Comparison of ENCODE assay signal across 16 cellular contexts in the genomic region with DNA sequence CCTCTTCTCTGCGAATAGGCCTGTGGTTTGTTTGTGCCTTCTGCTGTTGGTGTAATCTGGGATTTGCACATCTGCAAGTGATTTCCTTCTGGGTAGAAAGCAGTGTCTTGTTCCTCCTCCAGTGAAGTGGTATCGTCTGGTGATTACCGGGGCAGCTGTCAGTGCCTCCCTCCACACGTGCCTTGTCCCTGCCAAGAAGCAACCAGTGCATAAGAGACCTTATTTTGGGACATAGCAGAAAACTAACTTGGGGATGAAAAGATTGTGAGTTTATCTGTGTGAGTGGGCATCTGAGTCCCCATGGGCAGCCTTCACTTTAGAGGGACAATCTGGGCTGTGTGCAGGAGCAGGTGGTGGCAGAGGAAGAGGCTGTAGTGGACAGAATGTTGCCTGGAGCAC.
A peak's percentile ranks its signal among the peaks of the same experiment; 100 is the strongest.
DNase-seq lines count a peak whose midpoint lies in the region; TF ChIP-seq lines count a peak whose summit lies in the region.
"Had no signal": no experiment of that assay in that cellular context is flagged by ENCODE, and none has a peak within 500 bp of the region (broad histone marks: within the 10 kb centered on the region; RNA-seq: fewer than 3 reads in every experiment).

No MANE protein-coding gene starts in this region.

- H3K27ac ChIP-seq in temporal lobe (ENCODE audit: low read depth, low read length): peak overlapping the region; percentile 75
- H3K27ac ChIP-seq: A549, esophagus muscularis mucosa had no signal

- no peaks in the 10 kb centered on the region for H3K27me3 Mint-ChIP-seq in activated CD4-positive, alpha-beta T cell treated with anti-CD3 and anti-CD28 coated beads, Interleukin-2, amount 10 ng/mL, durations not matched to agents 24 days and 14 days
- peaks cover 2% of the 10 kb centered on the region; the same call in 1 of the 2 replicates for H3K27me3 Mint-ChIP-seq in HFFc6 (ENCODE audit: insufficient read depth)
- H3K27me3 Mint-ChIP-seq: dendritic cell treated with granulocyte-macrophage colony-stimulating factor and Interleukin-4, amounts not matched to agents 40 ng/mL and 50 ng/mL, for 4 days; memory B cell had no signal

- H3K4me3 Mint-ChIP-seq in activated CD4-positive, alpha-beta T cell treated with anti-CD3 and anti-CD28 coated beads, Interleukin-2, amount 10 ng/mL, durations not matched to agents 24 days and 14 days: no peak overlapping the region
- no peak overlapping the region for H3K4me3 Mint-ChIP-seq in HFFc6
- H3K4me3 Mint-ChIP-seq: activated T-cell treated with anti-CD3 and anti-CD28 coated beads, Interleukin-2, amount 50 U/mL, for 72 hours; dendritic cell treated with granulocyte-macrophage colony-stimulating factor and Interleukin-4, amounts not matched to agents 40 ng/mL and 50 ng/mL, for 4 days; memory B cell had no signal

- H3K27ac Mint-ChIP-seq in activated CD4-positive, alpha-beta T cell treated with anti-CD3 and anti-CD28 coated beads, Interleukin-2, amount 10 ng/mL, durations not matched to agents 24 days and 14 days: no peak overlapping the region
- H3K27ac Mint-ChIP-seq in HFFc6: no peak overlapping the region
- H3K27ac Mint-ChIP-seq: activated T-cell treated with anti-CD3 and anti-CD28 coated beads, Interleukin-2, amount 50 U/mL, for 72 hours; dendritic cell treated with granulocyte-macrophage colony-stimulating factor and Interleukin-4, amounts not matched to agents 40 ng/mL and 50 ng/mL, for 4 days; memory B cell had no signal

- peak; percentile 41 for DNase-seq in activated CD4-positive, alpha-beta T cell treated with anti-CD3 and anti-CD28 coated beads, Interleukin-2, amount 10 ng/mL, durations not matched to agents 24 days and 14 days
- DNase-seq in activated CD4-positive, alpha-beta T cell treated with anti-CD3 and anti-CD28 coated beads for 1 hour: no peak
- DNase-seq in NCI-H82 treated with DMSO at 0.1 percent for 48 hours (lab: John Stamatoyannopoulos, UW; ENCODE audit: unreplicated experiment): peak; percentile 4
- peak; percentile 11 to 60 for DNase-seq in foreskin fibroblast
- no peak for DNase-seq in HFFc6
- DNase-seq in ureter (ENCODE audit: low spot score): no peak
- no peak for DNase-seq in UCSD-AML1 (lab: John Stamatoyannopoulos, UW; ENCODE audit: unreplicated experiment)
- DNase-seq: activated T-cell treated with anti-CD3 and anti-CD28 coated beads, Interleukin-2, amount 50 U/mL, for 72 hours; NCI-H1048; NCI-H510A; stimulated activated naive CD8-positive, alpha-beta T cell treated with anti-CD3 and anti-CD28 coated beads, Interleukin-15, Interleukin-2, amounts not matched to agents 100 U/mL and 50 U/mL, for 24 hours had no signal

- intact Hi-C loops in activated CD4-positive, alpha-beta T cell treated with anti-CD3 and anti-CD28 coated beads, Interleukin-2, amount 10 ng/mL, durations not matched to agents 24 days and 14 days (cut with micrococcal nuclease): no loop called here

- peaks cover 19% of the 10 kb centered on the region for H3K4me1 Mint-ChIP-seq in activated CD4-positive, alpha-beta T cell treated with anti-CD3 and anti-CD28 coated beads, Interleukin-2, amount 10 ng/mL, durations not matched to agents 24 days and 14 days
- H3K4me1 Mint-ChIP-seq in HFFc6 (ENCODE audit: low read depth): peaks cover 14% of the 10 kb centered on the region

- H3K4me3 ChIP-seq in foreskin fibroblast (ENCODE audit: low read depth in 1 of 2, low read length in 2 of 2): no peak overlapping the region
- H3K4me3 ChIP-seq: A549, esophagus muscularis mucosa had no signal

- no peak for TF ChIP-seq CTCF in foreskin fibroblast (IDR thresholded peaks at IDR 0.05; ENCODE audit: low read depth, low read length)
- no peak for TF ChIP-seq CTCF in HFFc6 (IDR thresholded peaks at IDR 0.05)

- H3K9me3 Mint-ChIP-seq in activated CD4-positive, alpha-beta T cell treated with anti-CD3 and anti-CD28 coated beads, Interleukin-2, amount 10 ng/mL, durations not matched to agents 24 days and 14 days: peaks cover 4% of the 10 kb centered on the region
- H3K9me3 Mint-ChIP-seq in HFFc6: peaks cover 9% of the 10 kb centered on the region
- H3K9me3 Mint-ChIP-seq: activated T-cell treated with anti-CD3 and anti-CD28 coated beads, Interleukin-2, amount 50 U/mL, for 72 hours had no signal

- peaks cover 81% of the 10 kb centered on the region for H3K36me3 Mint-ChIP-seq in activated CD4-positive, alpha-beta T cell treated with anti-CD3 and anti-CD28 coated beads, Interleukin-2, amount 10 ng/mL, durations not matched to agents 24 days and 14 days (ENCODE audit: low read depth)
- no peaks in the 10 kb centered on the region for H3K36me3 Mint-ChIP-seq in HFFc6 (ENCODE audit: low read depth)

Comparison
In these comparisons a context has a peak if more than half of its experiments do, and no peak if none do; other contexts are left out.
1. DNase-seq: peak in activated CD4-positive, alpha-beta T cell treated with anti-CD3 and anti-CD28 coated beads, Interleukin-2, amount 10 ng/mL, durations not matched to agents 24 days and 14 days (single experiment), NCI-H82 treated with DMSO at 0.1 percent for 48 hours (single experiment) and foreskin fibroblast (2 of 2); none in activated CD4-positive, alpha-beta T cell treated with anti-CD3 and anti-CD28 coated beads for 1 hour (single experiment), HFFc6 (single experiment), ureter (single experiment) and UCSD-AML1 (single experiment).